Comparison of ENCODE assay signal across 8 cellular contexts in genomic region chr4:80058740-80059139, GRCh38. TPM values are rescaled to one million over a fixed set of nuclear protein-coding genes. Genes with fewer than 3 reads are reported as not detected.
DNase-seq lines count a peak whose midpoint lies in the region; ATAC-seq and TF ChIP-seq lines count a peak whose summit lies in the region.

No MANE protein-coding gene starts in this region.

- intact Hi-C loops in colonic mucosa (cut with DNase I): no loop called here

- peak overlapping the region; percentile 15 for H3K27ac ChIP-seq in colonic mucosa

- no peak for DNase-seq in activated T-cell treated with anti-CD3 and anti-CD28 coated beads, Interleukin-2, amount 50 U/mL, for 4 hours
- no peak for DNase-seq in activated T-cell treated with anti-CD3 and anti-CD28 coated beads for 4 hours
- DNase-seq in NOMO-1 (lab: John Stamatoyannopoulos, UW; ENCODE audit: unreplicated experiment in 2 of 2): peak; percentile 84 to 99
- DNase-seq in colonic mucosa: no peak
- no peak for DNase-seq in NCI-H1930 (lab: John Stamatoyannopoulos, UW)
- no peak for DNase-seq in mucosa of gallbladder (ENCODE audit: low spot score)
- DNase-seq in HAP-1 (ENCODE audit: low spot score in 2 of 2): no peak

- no peaks in the 10 kb centered on the region for H3K27me3 ChIP-seq in colonic mucosa
- no peaks in the 10 kb centered on the region for H3K27me3 ChIP-seq in HAP-1 (ENCODE audit: low read depth)

- H3K9me3 Mint-ChIP-seq in activated T-cell treated with anti-CD3 and anti-CD28 coated beads, Interleukin-2, amount 50 U/mL, for 4 hours: no peaks in the 10 kb centered on the region

- H3K9me3 ChIP-seq in colonic mucosa: no peaks in the 10 kb centered on the region
- no peaks in the 10 kb centered on the region for H3K9me3 ChIP-seq in HAP-1

- no peak for TF ChIP-seq CTCF in colonic mucosa (IDR thresholded peaks at IDR 0.05)

- H3K4me1 ChIP-seq in colonic mucosa: no peaks in the 10 kb centered on the region
- no peaks in the 10 kb centered on the region for H3K4me1 ChIP-seq in HAP-1

- peaks cover 55% of the 10 kb centered on the region for H3K4me1 Mint-ChIP-seq in activated T-cell treated with anti-CD3 and anti-CD28 coated beads, Interleukin-2, amount 50 U/mL, for 4 hours (ENCODE audit: low read depth)

- peak overlapping the region; percentile 59 for H3K4me3 Mint-ChIP-seq in activated T-cell treated with anti-CD3 and anti-CD28 coated beads, Interleukin-2, amount 50 U/mL, for 4 hours

- peaks cover 21% of the 10 kb centered on the region for H3K36me3 Mint-ChIP-seq in activated T-cell treated with anti-CD3 and anti-CD28 coated beads, Interleukin-2, amount 50 U/mL, for 4 hours (ENCODE audit: insufficient read depth)

- H3K27me3 Mint-ChIP-seq in activated T-cell treated with anti-CD3 and anti-CD28 coated beads, Interleukin-2, amount 50 U/mL, for 4 hours (ENCODE audit: low read depth): no peaks in the 10 kb centered on the region

- in situ Hi-C loops in HAP-1 (cut with MboI; ENCODE audit: low sequenced_read_pairs): no loop called here

- H3K4me3 ChIP-seq in colonic mucosa (no peak overlapping the region), HAP-1 (no peak overlapping the region)

- H3K36me3 ChIP-seq in colonic mucosa (no peaks in the 10 kb centered on the region), HAP-1 (replicated peaks) (no peaks in the 10 kb centered on the region)

- peak; percentile 93 to 94 for ATAC-seq in activated T-cell treated with anti-CD3 and anti-CD28 coated beads, Interleukin-2, amount 50 U/mL, for 4 hours
- ATAC-seq in HG02763 (IDR thresholded peaks at IDR 0.05; ENCODE audit: unreplicated experiment): peak; percentile 99

- H3K9ac ChIP-seq in colonic mucosa (ENCODE audit: low read depth in 2 of 2, low read length in 2 of 2): no peak overlapping the region

RNA-seq across cellular contexts. Expression of gene ANTXR2, which starts 14.3 kb away (rescaled TPM):
- total RNA-seq in activated T-cell treated with anti-CD3 and anti-CD28 coated beads, Interleukin-2, amount 50 U/mL, for 4 hours: 10 to 100 TPM in 1 of 3 donors, 1 to 10 TPM in 2; 6.1 to 12.9 (median 8.1) TPM
- 100 to 1,000 TPM in 1 of 2 donors, 10 to 100 TPM in 1; 47.4 to 121 TPM for total RNA-seq in colonic mucosa
- total RNA-seq in mucosa of gallbladder: 163 TPM

Comparison
In these comparisons a context has a peak if more than half of its experiments do, and no peak if none do; other contexts are left out.
1. DNase-seq: peak in NOMO-1 (2 of 2); none in activated T-cell treated with anti-CD3 and anti-CD28 coated beads, Interleukin-2, amount 50 U/mL, for 4 hours (single experiment), activated T-cell treated with anti-CD3 and anti-CD28 coated beads for 4 hours (single experiment), colonic mucosa (single experiment), NCI-H1930 (0 of 2), mucosa of gallbladder (single experiment) and HAP-1 (0 of 2).